Comparison of ENCODE assay signal across 23 cellular contexts in genomic region chr3:17515445-17516227, GRCh38.
DNase-seq lines count a peak whose midpoint lies in the region; ATAC-seq, FAIRE-seq and TF ChIP-seq lines count a peak whose summit lies in the region.
"Had no signal": no experiment of that assay in that cellular context is flagged by ENCODE, and none has a peak within 500 bp of the region (broad histone marks: within the 10 kb centered on the region; RNA-seq: fewer than 3 reads in every experiment).

No MANE protein-coding gene starts in this region.

- no peak overlapping the region for H3K4me3 ChIP-seq in A549
- H3K4me3 ChIP-seq in fibroblast of the aortic adventitia (ENCODE audit: low read depth, low read length): no peak overlapping the region
- H3K4me3 ChIP-seq: K562 had no signal

- WGBS in A549 (ENCODE audit: missing lambda C conversion rate): 4% methylated on average over 4 of the region's 4 CpGs

- TF ChIP-seq EP300 in A549 (IDR thresholded peaks at IDR 0.05): peak in 1 of 2 experiments; percentile 6; a peak in 1 of 5 replicates

- intact Hi-C loops in activated CD4-positive, alpha-beta T cell treated with anti-CD3 and anti-CD28 coated beads for 36 hours (cut with DNase I, micrococcal nuclease): no loop called here

- CTCF ChIA-PET in A549 (lab: Yijun Ruan, JAX): interaction anchor here (0.9 to 1.2 kb wide), 3 partner anchors 11 to 326 kb away, joined by 3 to 4 read pairs (median 3); no protein-coding TSS in a partner anchor
- CTCF ChIA-PET in activated CD4-positive, alpha-beta T cell treated with anti-CD3 and anti-CD28 coated beads for 36 hours (lab: Charles Lee): interaction anchor here (0.8 to 0.9 kb wide), 2 partner anchors 11 to 18 kb away, joined by 3 to 4 read pairs; no protein-coding TSS in a partner anchor

- peak overlapping the region; percentile 41 to 70; a peak in 5 of 6 replicates for H3K27ac ChIP-seq in A549
- H3K27ac ChIP-seq in VCaP: peak overlapping the region; percentile 41

- H3K27me3 Mint-ChIP-seq in activated CD4-positive, alpha-beta T cell treated with anti-CD3 and anti-CD28 coated beads for 36 hours: no peaks in the 10 kb centered on the region
- H3K27me3 Mint-ChIP-seq: CD4-positive, CD25-positive, alpha-beta regulatory T cell had no signal

- peak in 1 of 2 experiments; percentile 77; a peak in 4 of 6 replicates for ATAC-seq in A549
- ATAC-seq in HG03520 (IDR thresholded peaks at IDR 0.05; ENCODE audit: unreplicated experiment): no peak
- no peak for ATAC-seq in activated CD4-positive, alpha-beta T cell treated with anti-CD3 and anti-CD28 coated beads for 36 hours
- ATAC-seq in GM18517 (IDR thresholded peaks at IDR 0.05; ENCODE audit: unreplicated experiment): no peak
- no peak for ATAC-seq in GM19351 (IDR thresholded peaks at IDR 0.05; ENCODE audit: unreplicated experiment)
- ATAC-seq: K562, PC-3, SK-N-SH treated with all-trans-retinoic acid at 6 μM for 48 hours had no signal

- TF ChIP-seq CTCF in A549 (IDR thresholded peaks at IDR 0.05) (no peak), VCaP (conservative IDR thresholded peaks at IDR 0.05) (no peak), fibroblast of the aortic adventitia (IDR thresholded peaks at IDR 0.05; ENCODE audit: insufficient read depth, low read length) (no peak)

- H3K27ac Mint-ChIP-seq in activated CD4-positive, alpha-beta T cell treated with anti-CD3 and anti-CD28 coated beads for 36 hours: no peak overlapping the region
- H3K27ac Mint-ChIP-seq: CD4-positive, CD25-positive, alpha-beta regulatory T cell had no signal

- no peaks in the 10 kb centered on the region for H3K9me3 ChIP-seq in A549
- H3K9me3 ChIP-seq: BE2C, Caco-2 had no signal

- FAIRE-seq in A549 (lab: Jason Lieb, UNC): peak; percentile 70
- FAIRE-seq: K562 had no signal

- DNase-seq in A549 (ENCODE audit: low read depth in 1 of 2, low spot score in 1 of 2) (peak in 1 of 2 experiments; percentile 69), HT-29 (ENCODE audit: low spot score) (peak; percentile 4), fibroblast of the aortic adventitia (ENCODE audit: low read depth) (peak; percentile 6)
- DNase-seq in activated CD4-positive, alpha-beta T cell treated with anti-CD3 and anti-CD28 coated beads for 36 hours: no peak
- DNase-seq: 8988T; BE2C; Caco-2; CD4-positive, CD25-positive, alpha-beta regulatory T cell; GF-D8; H7; NCI-H1417 treated with DMSO at 0.1 percent for 48 hours; NCI-H187 treated with DMSO at 0.1 percent for 48 hours; NCI-H226; NCI-H524; PC-3; RPMI8226; SIG-M5 had no signal

- no peak overlapping the region for H3K4me3 Mint-ChIP-seq in activated CD4-positive, alpha-beta T cell treated with anti-CD3 and anti-CD28 coated beads for 36 hours
- H3K4me3 Mint-ChIP-seq: CD4-positive, CD25-positive, alpha-beta regulatory T cell had no signal

- no peaks in the 10 kb centered on the region for H3K9me3 Mint-ChIP-seq in activated CD4-positive, alpha-beta T cell treated with anti-CD3 and anti-CD28 coated beads for 36 hours (ENCODE audit: low read depth)
- H3K9me3 Mint-ChIP-seq: CD4-positive, CD25-positive, alpha-beta regulatory T cell had no signal

- peak overlapping the region; percentile 54 for H3K4me2 ChIP-seq in A549

- peaks cover 52% of the 10 kb centered on the region for H3K4me1 ChIP-seq in A549
- H3K4me1 ChIP-seq: BE2C had no signal

- no peak for TF ChIP-seq RAD21 in A549 (conservative IDR thresholded peaks at IDR 0.05 in 1 of 2, IDR thresholded peaks at IDR 0.05 in 1 of 2)

- H3K36me3 Mint-ChIP-seq in activated CD4-positive, alpha-beta T cell treated with anti-CD3 and anti-CD28 coated beads for 36 hours (ENCODE audit: low read depth): peaks cover 1% of the 10 kb centered on the region

- POLR2A ChIA-PET in A549 (lab: Yijun Ruan, JAX): no interaction called here
- POLR2A ChIA-PET in activated CD4-positive, alpha-beta T cell treated with anti-CD3 and anti-CD28 coated beads for 36 hours (lab: Charles Lee): no interaction called here

- H3K4me1 Mint-ChIP-seq in activated CD4-positive, alpha-beta T cell treated with anti-CD3 and anti-CD28 coated beads for 36 hours: no peaks in the 10 kb centered on the region

- no peak for TF ChIP-seq POLR2A in A549 (IDR thresholded peaks at IDR 0.05; ENCODE audit: low read length)

TF ChIP-seq in A549, 52 proteins besides CTCF, POLR2A, EP300 and RAD21:
- TF ChIP-seq FOSL2 (IDR thresholded peaks at IDR 0.05) (no peak), FOSL2 (CRISPR knock-in tag; IDR thresholded peaks at IDR 0.05) (peak; percentile 47; the same call in 1 of the 2 replicates), CEBPB (IDR thresholded peaks at IDR 0.05) (peak; percentile 76 to 92), ELK1 (IDR thresholded peaks at IDR 0.05; ENCODE audit: low read depth, low read length) (no peak), HEYL (CRISPR knock-in tag; IDR thresholded peaks at IDR 0.05) (no peak), KDM1A (IDR thresholded peaks at IDR 0.05; ENCODE audit: low read depth) (no peak), NR3C1 (IDR thresholded peaks at IDR 0.05) (no peak), HOXA7 (CRISPR knock-in tag; IDR thresholded peaks at IDR 0.05) (no peak), CHD2 (IDR thresholded peaks at IDR 0.05; ENCODE audit: low read length, partially characterized antibody) (no peak), EHF (CRISPR knock-in tag; IDR thresholded peaks at IDR 0.05) (no peak), RCOR1 (IDR thresholded peaks at IDR 0.05; ENCODE audit: low read depth, low read length) (no peak), BHLHE40 (IDR thresholded peaks at IDR 0.05; ENCODE audit: low read depth, low read length) (no peak), BCL3 (IDR thresholded peaks at IDR 0.05) (no peak), MAFK (IDR thresholded peaks at IDR 0.05; ENCODE audit: partially characterized antibody) (no peak), ZNF302 (CRISPR knock-in tag; IDR thresholded peaks at IDR 0.05) (no peak), JUNB (IDR thresholded peaks at IDR 0.05) (no peak; the same call in 1 of the 2 replicates), TP53 (CRISPR knock-in tag; IDR thresholded peaks at IDR 0.05) (no peak), REST (IDR thresholded peaks at IDR 0.05) (no peak), FOSB (CRISPR knock-in tag; IDR thresholded peaks at IDR 0.05) (no peak), POLR2AphosphoS2 (conservative IDR thresholded peaks at IDR 0.05; ENCODE audit: low read length) (no peak), ZC3H11A (IDR thresholded peaks at IDR 0.05) (no peak), GATA3 (IDR thresholded peaks at IDR 0.05; ENCODE audit: borderline replicate concordance) (peak; percentile 96), TFCP2L1 (CRISPR knock-in tag; IDR thresholded peaks at IDR 0.05) (no peak), RARB (CRISPR knock-in tag; IDR thresholded peaks at IDR 0.05) (no peak)
